1 cellular context compared by ENCODE assay signal in genomic region chr7:130292682-130293257, GRCh38.
TF ChIP-seq lines count a peak whose summit lies in the region.

A gene with protein sequence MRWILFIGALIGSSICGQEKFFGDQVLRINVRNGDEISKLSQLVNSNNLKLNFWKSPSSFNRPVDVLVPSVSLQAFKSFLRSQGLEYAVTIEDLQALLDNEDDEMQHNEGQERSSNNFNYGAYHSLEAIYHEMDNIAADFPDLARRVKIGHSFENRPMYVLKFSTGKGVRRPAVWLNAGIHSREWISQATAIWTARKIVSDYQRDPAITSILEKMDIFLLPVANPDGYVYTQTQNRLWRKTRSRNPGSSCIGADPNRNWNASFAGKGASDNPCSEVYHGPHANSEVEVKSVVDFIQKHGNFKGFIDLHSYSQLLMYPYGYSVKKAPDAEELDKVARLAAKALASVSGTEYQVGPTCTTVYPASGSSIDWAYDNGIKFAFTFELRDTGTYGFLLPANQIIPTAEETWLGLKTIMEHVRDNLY (plus strand): TSS chr7:130293161. CDS start chr7:130293181, 20 bp downstream.

TF ChIP-seq in SK-N-SH, 30 proteins besides CTCF, POLR2A, EP300 and RAD21 (continued from another document):
- TF ChIP-seq MAX (IDR thresholded peaks at IDR 0.05; ENCODE audit: low read depth), result peak; percentile 91
- peak; percentile 40; the same call in 1 of the 2 replicates for TF ChIP-seq GABPA (IDR thresholded peaks at IDR 0.05; ENCODE audit: low read depth)
- TF ChIP-seq, protein P1, sequence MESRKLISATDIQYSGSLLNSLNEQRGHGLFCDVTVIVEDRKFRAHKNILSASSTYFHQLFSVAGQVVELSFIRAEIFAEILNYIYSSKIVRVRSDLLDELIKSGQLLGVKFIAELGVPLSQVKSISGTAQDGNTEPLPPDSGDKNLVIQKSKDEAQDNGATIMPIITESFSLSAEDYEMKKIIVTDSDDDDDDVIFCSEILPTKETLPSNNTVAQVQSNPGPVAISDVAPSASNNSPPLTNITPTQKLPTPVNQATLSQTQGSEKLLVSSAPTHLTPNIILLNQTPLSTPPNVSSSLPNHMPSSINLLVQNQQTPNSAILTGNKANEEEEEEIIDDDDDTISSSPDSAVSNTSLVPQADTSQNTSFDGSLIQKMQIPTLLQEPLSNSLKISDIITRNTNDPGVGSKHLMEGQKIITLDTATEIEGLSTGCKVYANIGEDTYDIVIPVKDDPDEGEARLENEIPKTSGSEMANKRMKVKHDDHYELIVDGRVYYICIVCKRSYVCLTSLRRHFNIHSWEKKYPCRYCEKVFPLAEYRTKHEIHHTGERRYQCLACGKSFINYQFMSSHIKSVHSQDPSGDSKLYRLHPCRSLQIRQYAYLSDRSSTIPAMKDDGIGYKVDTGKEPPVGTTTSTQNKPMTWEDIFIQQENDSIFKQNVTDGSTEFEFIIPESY (IDR thresholded peaks at IDR 0.05; ENCODE audit: borderline replicate concordance, low read depth), result peak; percentile 94
- TF ChIP-seq POLR2AphosphoS5 (IDR thresholded peaks at IDR 0.05; ENCODE audit: low read depth, low read length), result peak; percentile 90; the same call in 1 of the 2 replicates
- TF ChIP-seq PBX3 (IDR thresholded peaks at IDR 0.05), result peak; percentile 93
- no peak for TF ChIP-seq RFX5 (IDR thresholded peaks at IDR 0.05; ENCODE audit: low read length)
- TF ChIP-seq MXI1 (IDR thresholded peaks at IDR 0.05; ENCODE audit: low read depth, low read length), result no peak
- TF ChIP-seq MEF2A (IDR thresholded peaks at IDR 0.05; ENCODE audit: borderline replicate concordance, low read depth), result peak; percentile 93
- no peak for TF ChIP-seq FOXJ3 (CRISPR knock-in tag; IDR thresholded peaks at IDR 0.05)
- no peak for TF ChIP-seq TAF1 (IDR thresholded peaks at IDR 0.05; ENCODE audit: borderline replicate concordance, low read depth, low read length)
